Comparison of ENCODE assay signal across 23 cellular contexts in genomic region chr11:128355558-128355957, GRCh38.
"Had no signal": no experiment of that assay in that cellular context is flagged by ENCODE, and none has a peak within 500 bp of the region (broad histone marks: within the 10 kb centered on the region; RNA-seq: fewer than 3 reads in every experiment).

No MANE protein-coding gene starts in this region.

- H3K27ac ChIP-seq: coronary artery, dorsolateral prefrontal cortex, esophagus squamous epithelium, gastrocnemius medialis, heart right ventricle, left ventricle myocardium inferior, lower lobe of right lung had no signal

- ATAC-seq: gastrocnemius medialis; heart right ventricle; left cardiac atrium; left lobe of liver; lower lobe of right lung; naive thymus-derived CD4-positive, alpha-beta T cell had no signal

- H3K4me3 ChIP-seq: coronary artery, dorsolateral prefrontal cortex, esophagus squamous epithelium, gastrocnemius medialis, heart right ventricle, left ventricle myocardium inferior, lower lobe of right lung had no signal

- DNase-seq: dermis blood vessel endothelial cell; dorsolateral prefrontal cortex; effector CD4-positive, alpha-beta T cell; effector memory CD4-positive, alpha-beta T cell; endodermal cell; esophagus squamous epithelium; foreskin fibroblast; foreskin melanocyte; gastrocnemius medialis; glutamatergic neuron; head of caudate nucleus; heart right ventricle; hippocampal formation; left cardiac atrium; left ventricle myocardium inferior; lower lobe of right lung; mesenchymal stem cell; naive thymus-derived CD4-positive, alpha-beta T cell had no signal

- H3K36me3 ChIP-seq: esophagus squamous epithelium, gastrocnemius medialis, heart right ventricle, left ventricle myocardium inferior, lower lobe of right lung had no signal

- H3K27me3 ChIP-seq: esophagus squamous epithelium, gastrocnemius medialis, heart right ventricle had no signal

- H3K9me3 ChIP-seq: esophagus squamous epithelium, gastrocnemius medialis, heart right ventricle, left ventricle myocardium inferior, lower lobe of right lung had no signal

- FAIRE-seq: colon, endometrium, islet of Langerhans had no signal

- H3K4me1 ChIP-seq: esophagus squamous epithelium, gastrocnemius medialis had no signal
